ENCODE assay signal across 9 cellular contexts in the genomic region with DNA sequence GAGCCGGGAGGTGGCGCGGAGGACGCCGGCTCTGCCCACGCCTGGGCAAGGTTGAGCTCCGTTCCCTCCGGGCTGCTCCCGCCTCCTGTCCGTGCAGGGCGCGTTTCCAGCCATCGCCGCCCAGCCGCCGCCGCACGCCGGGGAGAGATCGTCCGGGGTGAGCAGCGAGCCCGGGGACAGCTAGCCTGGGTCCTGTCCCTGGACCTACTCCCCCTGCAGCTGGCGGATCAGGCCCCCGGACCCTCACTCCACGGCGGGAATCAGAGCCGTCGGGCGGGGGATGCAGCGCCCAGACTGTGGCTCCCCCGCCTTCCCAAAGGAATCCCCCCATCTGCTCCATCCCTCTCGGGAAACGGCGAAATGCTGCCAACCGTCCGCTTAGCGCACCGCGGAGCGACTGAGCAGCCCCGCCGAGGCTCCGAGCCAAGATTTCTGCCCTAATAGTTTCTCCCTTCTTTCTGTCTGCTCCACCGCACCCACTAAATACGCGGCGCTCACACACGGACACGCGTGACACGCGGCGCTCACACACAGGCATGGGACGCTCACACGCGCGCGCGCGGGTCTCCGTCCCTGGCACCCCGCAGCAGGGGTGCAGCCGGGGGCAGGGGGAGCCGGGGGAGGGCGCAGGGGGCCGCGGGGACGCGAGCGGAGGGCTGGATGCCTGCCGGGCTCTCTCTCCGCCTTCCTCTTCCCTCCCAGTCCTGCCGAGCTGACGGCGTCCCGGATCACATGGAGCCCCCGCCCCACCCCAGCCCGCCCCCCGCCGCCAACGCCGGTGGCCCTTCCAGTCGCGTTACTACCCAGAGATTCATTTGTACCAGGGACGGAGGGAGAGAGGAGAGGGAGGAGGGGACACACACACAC. TPM values are rescaled to one million over a fixed set of nuclear protein-coding genes. Genes with fewer than 3 reads are reported as not detected.
A peak's percentile ranks its signal among the peaks of the same experiment; 100 is the strongest.
DNase-seq lines count a peak whose midpoint lies in the region; ATAC-seq and TF ChIP-seq lines count a peak whose summit lies in the region.
"Had no signal": no experiment of that assay in that cellular context is flagged by ENCODE, and none has a peak within 500 bp of the region (broad histone marks: within the 10 kb centered on the region; RNA-seq: fewer than 3 reads in every experiment).

A gene (plus strand): TSS at position 814 of the 867 bp plus-strand sequence. CDS start 19,918 bp downstream, outside the sequence.

- POLR2A ChIA-PET in HCT116 (lab: Charles Lee), result interaction anchor here (0.7 kb wide), 1 partner anchor 66 kb away, joined by 3 read pairs; no protein-coding TSS in a partner anchor

- peak within 1 kb of the TSS; percentile 97 for H3K4me2 ChIP-seq in HCT116 (ENCODE audit: low read length)

- no peaks in the 10 kb centered on the region for H3K27me3 ChIP-seq in HCT116 (ENCODE audit: insufficient read depth, low read length)
- no peaks in the 10 kb centered on the region for H3K27me3 ChIP-seq in RWPE2 (ENCODE audit: insufficient read depth, poor library complexity, severe bottlenecking)
- peaks cover 11 to 23% of the 10 kb centered on the region in 2 donors for H3K27me3 ChIP-seq in muscle layer of colon (ENCODE audit: control insufficient read depth in 1 of 2, insufficient read depth in 2 of 2, low read length in 2 of 2)

- peaks cover 9 to 18% of the 10 kb centered on the region in 2 experiments; a peak in 3 of 4 replicates for H3K4me1 ChIP-seq in HCT116 (ENCODE audit: control insufficient read depth in 1 of 2, insufficient read depth in 2 of 2, low read length in 2 of 2)
- peaks cover 3% of the 10 kb centered on the region for H3K4me1 ChIP-seq in RWPE2 (ENCODE audit: insufficient read depth, poor library complexity, severe bottlenecking)
- peaks cover 5% of the 10 kb centered on the region for H3K4me1 ChIP-seq in muscle layer of colon (ENCODE audit: insufficient read depth, low read length)

- no peak within 1 kb of the TSS for H3K27ac Mint-ChIP-seq in endothelial cell (ENCODE audit: unreplicated experiment)

- H4K20me1 ChIP-seq in HCT116 (ENCODE audit: insufficient read depth), result no peaks in the 10 kb centered on the region

- peak within 1 kb of the TSS; percentile 67 for H2AFZ ChIP-seq in HCT116 (ENCODE audit: low read depth, low read length, poor library complexity, severe bottlenecking)

- intact Hi-C loops in HCT116 (cut with micrococcal nuclease), result no loop called here

- no peak for TF ChIP-seq RAD21 in HCT116 (IDR thresholded peaks at IDR 0.05; ENCODE audit: low read depth)

- H3K9me3 Mint-ChIP-seq in endothelial cell (ENCODE audit: unreplicated experiment), result no peaks in the 10 kb centered on the region

- ATAC-seq in HCT116, result peak; percentile 67
- ATAC-seq in RWPE2 (ENCODE audit: low read depth), result peak; percentile 71
- no peak for ATAC-seq in HG03196 (IDR thresholded peaks at IDR 0.05; ENCODE audit: unreplicated experiment)
- ATAC-seq in GM18861 (IDR thresholded peaks at IDR 0.05; ENCODE audit: unreplicated experiment), result no peak
- ATAC-seq in GM21423 (IDR thresholded peaks at IDR 0.05; ENCODE audit: unreplicated experiment), result no peak
- no peak for ATAC-seq in HG02870 (IDR thresholded peaks at IDR 0.05; ENCODE audit: unreplicated experiment)

- TF ChIP-seq POLR2A in HCT116 (IDR thresholded peaks at IDR 0.05; ENCODE audit: borderline replicate concordance, extremely low read depth, insufficient read depth, insufficient read length), result no peak

- peaks cover 8% of the 10 kb centered on the region for H3K4me1 Mint-ChIP-seq in endothelial cell (ENCODE audit: unreplicated experiment)

- H3K36me3 ChIP-seq in HCT116 (ENCODE audit: control insufficient read depth in 1 of 2, insufficient read depth in 2 of 2, low read length in 2 of 2), result no peaks in the 10 kb centered on the region
- H3K36me3 ChIP-seq in RWPE2 (ENCODE audit: low read depth), result no peaks in the 10 kb centered on the region
- no peaks in the 10 kb centered on the region for H3K36me3 ChIP-seq in muscle layer of colon (ENCODE audit: insufficient read depth, low read length)

- H3K4me3 Mint-ChIP-seq in endothelial cell (ENCODE audit: unreplicated experiment), result peak within 1 kb of the TSS; percentile 78

- no TSS peak for BruUV-seq in HCT116 (replicated peaks; lab: Mats Ljungman, UMichigan)

- H3K27me3 Mint-ChIP-seq in endothelial cell (ENCODE audit: unreplicated experiment), result peaks cover 15% of the 10 kb centered on the region

- CTCF ChIA-PET in HCT116 (lab: Charles Lee), result interaction anchor here (1.0 to 3.9 kb wide), 6 partner anchors 11 to 66 kb away, joined by 3 to 22 read pairs (median 4); no protein-coding TSS in a partner anchor

- no peaks in the 10 kb centered on the region for H3K79me2 ChIP-seq in HCT116 (ENCODE audit: insufficient read depth, low read length)

- DNase-seq in HCT116 (ENCODE audit: low read depth, low spot score) (no peak), RWPE2 (ENCODE audit: low spot score) (no peak), endothelial cell (ENCODE audit: low spot score) (peak; percentile 40)

- H3K9me3 ChIP-seq in HCT116 (ENCODE audit: control insufficient read depth in 1 of 2, insufficient read depth in 1 of 2, low read depth in 1 of 2, low read length in 2 of 2) (no peaks in the 10 kb centered on the region), RWPE2 (ENCODE audit: severe bottlenecking) (no peaks in the 10 kb centered on the region), muscle layer of colon (ENCODE audit: low read length) (no peaks in the 10 kb centered on the region)

- peak within 1 kb of the TSS; percentile 54 to 67 for H3K4me3 ChIP-seq in HCT116 (replicated peaks in 1 of 2; ENCODE audit: low read depth in 1 of 2, low read length in 2 of 2)
- H3K4me3 ChIP-seq in RWPE2 (ENCODE audit: severe bottlenecking), result peak within 1 kb of the TSS; percentile 28
- peak within 1 kb of the TSS; percentile 32 to 50 for H3K4me3 ChIP-seq in muscle layer of colon (ENCODE audit: low read depth in 1 of 2, low read length in 2 of 2)

- TF ChIP-seq CTCF in HCT116 (IDR thresholded peaks at IDR 0.05 in 2 of 3, conservative IDR thresholded peaks at IDR 0.05 in 1 of 3; ENCODE audit: borderline replicate concordance in 1 of 3, insufficient read depth in 1 of 3, low read depth in 2 of 3, low read length in 2 of 3) (no peak), RWPE2 (IDR thresholded peaks at IDR 0.05; ENCODE audit: poor library complexity, severe bottlenecking) (peak; percentile 7), endothelial cell (IDR thresholded peaks at IDR 0.05; ENCODE audit: unreplicated experiment) (no peak)

- RAD21 ChIA-PET in HCT116 (lab: Charles Lee; ENCODE audit: low non-redundant PET in 1 of 2, low total read pairs in 2 of 2, uncharacterized antibody in 2 of 2, unreplicated experiment in 2 of 2), result interaction anchor here (0.6 to 1.4 kb wide), 4 partner anchors 15 to 66 kb away, joined by 3 read pairs; no protein-coding TSS in a partner anchor

- no peaks in the 10 kb centered on the region for H3K9me2 ChIP-seq in HCT116 (ENCODE audit: insufficient read depth)

- no peaks in the 10 kb centered on the region for H3K36me3 Mint-ChIP-seq in endothelial cell (ENCODE audit: low read depth, unreplicated experiment)

- no peak within 1 kb of the TSS; the same call in 1 of the 2 replicates for H3K27ac ChIP-seq in HCT116 (ENCODE audit: low read depth, low read length)
- no peak within 1 kb of the TSS for H3K27ac ChIP-seq in RWPE2 (ENCODE audit: poor library complexity, severe bottlenecking)
- no peak within 1 kb of the TSS for H3K27ac ChIP-seq in muscle layer of colon (ENCODE audit: low read depth, low read length)

- peak within 1 kb of the TSS; percentile 44; the same call in 1 of the 2 replicates for H3K9ac ChIP-seq in HCT116 (ENCODE audit: low read length)
- H3K9ac ChIP-seq in muscle layer of colon (ENCODE audit: low read length), result no peak within 1 kb of the TSS

TF ChIP-seq in HCT116, 20 proteins besides CTCF, POLR2A, EP300 and RAD21:
- no peak for TF ChIP-seq SRF (IDR thresholded peaks at IDR 0.05; ENCODE audit: low read depth)
- TF ChIP-seq, protein P1, sequence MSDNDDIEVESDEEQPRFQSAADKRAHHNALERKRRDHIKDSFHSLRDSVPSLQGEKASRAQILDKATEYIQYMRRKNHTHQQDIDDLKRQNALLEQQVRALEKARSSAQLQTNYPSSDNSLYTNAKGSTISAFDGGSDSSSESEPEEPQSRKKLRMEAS (IDR thresholded peaks at IDR 0.05), result peak; percentile 13; the same call in 1 of the 2 replicates

RNA-seq across cellular contexts. Expression of the gene that starts here (rescaled TPM):
- total RNA-seq in HCT116 (2021; ENCODE audit: unreplicated experiment) (0.17 TPM), endothelial cell (ENCODE audit: unreplicated experiment) (0.05 TPM)
- polyA plus RNA-seq in HCT116 (2012), result 0.62 and 0.65 TPM in 2 replicates
- total RNA-seq: NCI-H460 had no signal

Comparison
In these comparisons a context has a peak if more than half of its experiments do, and no peak if none do; other contexts are left out.
1. Peak in ATAC-seq, H3K4me3 ChIP-seq, H3K9ac ChIP-seq and H3K4me2 ChIP-seq in HCT116; RNA of the gene not detected or under 1 TPM.
2. Peak in DNase-seq in endothelial cell; RNA of the gene not detected or under 1 TPM.